8 cellular contexts compared by ENCODE assay signal in the genomic region with DNA sequence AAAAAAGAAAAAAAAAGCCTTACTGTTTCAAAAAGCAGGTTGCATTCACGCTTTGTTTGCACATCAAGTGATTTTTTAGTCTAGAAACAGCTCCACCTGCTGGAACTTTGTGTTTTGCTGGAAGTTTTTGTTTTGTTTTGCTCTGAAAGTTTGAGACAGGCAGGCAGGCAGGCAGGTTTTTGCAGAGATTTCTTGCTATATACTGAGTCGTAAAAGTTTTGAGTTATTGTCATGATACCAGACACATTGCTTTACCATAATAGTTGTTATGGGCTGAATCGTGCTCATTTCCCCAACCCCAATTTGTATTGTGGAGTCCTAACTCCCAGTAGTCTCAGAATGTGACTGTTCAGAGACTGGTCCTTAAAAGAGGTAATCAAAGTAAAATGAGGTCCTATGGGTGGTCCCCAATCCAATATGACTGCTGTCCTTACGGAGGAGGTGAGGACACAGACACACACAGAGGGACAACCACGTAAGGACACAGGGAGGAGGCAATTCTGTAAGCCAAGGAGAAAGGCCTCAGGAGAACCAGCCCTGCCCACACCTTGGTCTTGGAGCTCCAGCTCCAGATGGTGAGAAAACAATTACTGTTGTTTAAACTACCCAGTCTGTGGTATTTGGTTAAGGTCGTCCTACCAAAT. TPM values are rescaled to one million over a fixed set of nuclear protein-coding genes. Genes with fewer than 3 reads are reported as not detected.
DNase-seq lines count a peak whose midpoint lies in the region; ATAC-seq and TF ChIP-seq lines count a peak whose summit lies in the region.

No MANE protein-coding gene starts in this region.

- in situ Hi-C loops in ACHN (cut with HindIII; ENCODE audit: low pct_ligation_motif_present, low pct_unique_long_range_greater_than_20kb, low sequenced_read_pairs), result no loop called here

- H3K27me3 ChIP-seq in testis, result no peaks in the 10 kb centered on the region

- ATAC-seq in GM21381 (IDR thresholded peaks at IDR 0.05; ENCODE audit: unreplicated experiment), result no peak

- H3K9me3 ChIP-seq in testis, result no peaks in the 10 kb centered on the region

- DNase-seq in ACHN (peak; percentile 26), EH (ENCODE audit: low read depth) (peak; percentile 31), NCI-H345 (lab: John Stamatoyannopoulos, UW) (peak; percentile 60), iPS-NIHi7 (ENCODE audit: extremely low spot score) (peak; percentile 52), testis (peak; percentile 29), lower leg skin (ENCODE audit: low spot score in 2 of 2) (no peak)
- DNase-seq in activated naive CD4-positive, alpha-beta T cell treated with anti-CD3 and anti-CD28 coated beads, Interleukin-2, amount 50 U/mL, for 16 hours, result peak; percentile 19

- no peaks in the 10 kb centered on the region for H3K36me3 ChIP-seq in testis (ENCODE audit: low read depth, missing control alignments)

- peak in 2 of 3 experiments; percentile 26 to 59 for TF ChIP-seq CTCF in testis (IDR thresholded peaks at IDR 0.05)
- TF ChIP-seq CTCF in lower leg skin (IDR thresholded peaks at IDR 0.05), result no peak

- H3K4me3 ChIP-seq in testis (no peak overlapping the region), lower leg skin (ENCODE audit: low read depth, poor library complexity, severe bottlenecking) (no peak overlapping the region)

- 44 to 52% methylated on average over 6 of the region's 6 CpGs for WGBS in testis, 2 donors
- 41 to 44% methylated on average over 6 of the region's 6 CpGs for WGBS in lower leg skin, 2 donors

- H3K4me1 ChIP-seq in testis, result no peaks in the 10 kb centered on the region

- intact Hi-C loops in testis (cut with DNase I; ENCODE audit: low total_unique reads), result no loop called here
- intact Hi-C loops in lower leg skin (cut with DNase I; ENCODE audit: low total_unique reads), result no loop called here

- H3K27ac ChIP-seq in testis, result no peak overlapping the region

- TF ChIP-seq POLR2A in testis (IDR thresholded peaks at IDR 0.05) (no peak), lower leg skin (IDR thresholded peaks at IDR 0.05) (no peak)

RNA-seq across cellular contexts. Expression of a gene that starts 20.9 kb away (rescaled TPM):
- total RNA-seq in testis (not detected), lower leg skin (not detected)
- polyA plus RNA-seq in testis (ENCODE audit: insufficient read depth, low read depth, low replicate concordance), result not detected

Comparison
In these comparisons a context has a peak if more than half of its experiments do, and no peak if none do; other contexts are left out.
1. DNase-seq: peak in ACHN (single experiment), EH (single experiment), NCI-H345 (single experiment), activated naive CD4-positive, alpha-beta T cell treated with anti-CD3 and anti-CD28 coated beads, Interleukin-2, amount 50 U/mL, for 16 hours (single experiment), iPS-NIHi7 (single experiment) and testis (single experiment); none in lower leg skin (0 of 2).
2. CTCF ChIP-seq: peak in testis (2 of 3); none in lower leg skin (0 of 3).